31 cellular contexts compared by ENCODE assay signal in the genomic region with DNA sequence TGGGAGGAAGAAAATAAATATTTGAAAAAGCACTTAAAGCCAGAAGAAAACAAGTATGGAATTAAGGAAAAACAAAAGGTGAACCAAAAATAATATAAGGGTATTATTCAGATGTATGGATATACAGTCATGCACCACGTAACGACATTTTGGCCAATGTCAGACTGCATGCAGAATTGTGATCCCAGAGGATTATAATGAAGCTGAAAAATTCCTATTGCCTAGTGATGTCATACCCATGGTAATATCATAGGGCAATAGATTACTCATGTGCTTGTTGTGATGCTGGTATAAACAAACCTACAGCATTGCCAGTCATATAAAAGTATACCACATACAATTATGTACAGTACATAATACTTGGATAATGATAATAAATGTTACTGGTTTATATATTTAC. TPM values are rescaled to one million over a fixed set of nuclear protein-coding genes. Genes with fewer than 3 reads are reported as not detected.
"Had no signal": no experiment of that assay in that cellular context is flagged by ENCODE, and none has a peak within 500 bp of the region (broad histone marks: within the 10 kb centered on the region; RNA-seq: fewer than 3 reads in every experiment).

No MANE protein-coding gene starts in this region.

- H3K4me1 ChIP-seq: colonic mucosa, esophagus squamous epithelium, gastrocnemius medialis, heart right ventricle, left lung, lower lobe of right lung had no signal

- H3K9me3 ChIP-seq: colonic mucosa, esophagus squamous epithelium, left lung, lower lobe of right lung had no signal

- H3K27me3 ChIP-seq: colonic mucosa, esophagus squamous epithelium, gastrocnemius medialis, heart right ventricle, left lung had no signal

- H3K4me3 ChIP-seq: colonic mucosa, esophagus squamous epithelium, gastrocnemius medialis, heart right ventricle, left lung, lower lobe of right lung, mucosa of descending colon had no signal

- DNase-seq: colonic mucosa; cortex of kidney; effector CD8-positive, alpha-beta T cell; effector memory CD8-positive, alpha-beta T cell; endodermal cell; erythroblast; esophagus squamous epithelium; foreskin fibroblast; foreskin melanocyte; gastrocnemius medialis; glutamatergic neuron; head of caudate nucleus; heart right ventricle; hippocampal formation; left cardiac atrium; left lung; left ventricle myocardium superior; lower lobe of right lung; mesenchymal stem cell; mucosa of descending colon; naive B cell had no signal

- H3K36me3 ChIP-seq: colonic mucosa, esophagus squamous epithelium, gastrocnemius medialis, heart right ventricle, left lung, lower lobe of right lung had no signal

- H3K27ac ChIP-seq: colonic mucosa, epithelial cell of prostate, esophagus squamous epithelium, gastrocnemius medialis, heart right ventricle, left lung, lower lobe of right lung had no signal

RNA-seq across cellular contexts. Expression of a gene that starts 20.9 kb away (rescaled TPM):
- total RNA-seq: colonic mucosa, dermis microvascular lymphatic vessel endothelial cell, esophagus mucosa, esophagus squamous epithelium, gastrocnemius medialis, glomerular endothelial cell, heart right ventricle, kidney epithelial cell, left cardiac atrium, left ventricle myocardium superior, lower lobe of right lung, lung microvascular endothelial cell, mesenteric fat pad, mesothelial cell of epicardium, myocyte had no signal
- polyA plus RNA-seq: heart right ventricle, keratinocyte had no signal
